1 cellular context compared by ENCODE assay signal in the genomic region with DNA sequence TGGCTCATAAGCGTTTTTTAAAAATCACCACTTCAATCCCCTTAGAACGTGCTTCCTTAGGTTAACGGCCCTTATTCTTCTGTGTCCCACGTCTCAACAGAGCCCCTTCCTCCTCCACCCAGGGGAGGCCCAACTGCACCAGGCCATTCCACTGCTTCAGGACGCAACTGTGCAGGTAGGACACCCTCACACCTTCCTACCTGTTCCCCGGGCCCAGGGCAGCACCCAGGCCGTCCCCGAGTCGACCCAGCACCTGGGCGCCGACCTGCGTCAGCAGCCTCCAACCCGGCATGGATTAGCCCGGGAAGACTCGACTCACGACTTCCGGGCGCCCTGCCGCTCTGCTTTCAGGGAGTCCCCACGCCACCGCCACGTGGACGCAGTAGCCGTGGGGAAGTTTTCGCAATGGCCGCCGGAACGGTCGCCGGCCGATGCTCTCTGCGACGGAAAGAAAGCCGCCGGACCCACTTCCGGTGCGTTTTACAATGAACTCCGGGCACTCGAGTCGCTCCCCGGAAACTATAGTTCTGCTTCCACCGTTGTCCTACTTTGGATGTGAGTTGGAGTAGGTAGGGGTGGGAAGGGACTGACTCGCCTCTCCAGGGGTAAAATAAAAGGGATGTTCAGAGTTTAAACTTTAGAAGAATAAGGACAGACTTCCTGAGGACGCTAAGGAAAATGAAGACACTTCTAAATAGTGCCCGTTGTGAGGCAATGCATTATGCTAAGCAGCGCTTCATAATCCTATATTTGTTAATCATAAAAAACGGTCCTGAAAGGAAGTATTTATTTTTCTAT.
TF ChIP-seq lines count a peak whose summit lies in the region.

A gene (minus strand): TSS at position 442 of the 798 bp plus-strand sequence. CDS start 150 bp downstream, at position 292.

TF ChIP-seq in HepG2, 621 proteins besides CTCF, POLR2A, EP300 and RAD21 (continued from another document and continues in another):
- TF ChIP-seq JUNB (CRISPR knock-in tag; IDR thresholded peaks at IDR 0.05; ENCODE audit: borderline replicate concordance), result peak; percentile 51; the same call in 1 of the 2 replicates
- TF ChIP-seq RAD51 (IDR thresholded peaks at IDR 0.05; ENCODE audit: borderline replicate concordance), result no peak
- peak; percentile 92; the same call in 1 of the 2 replicates for TF ChIP-seq RFXAP (CRISPR knock-in tag; IDR thresholded peaks at IDR 0.05; ENCODE audit: borderline replicate concordance)
- TF ChIP-seq MTF1 (CRISPR knock-in tag; IDR thresholded peaks at IDR 0.05), result peak; percentile 80; the same call in 1 of the 2 replicates
- TF ChIP-seq GATAD1 (CRISPR knock-in tag; IDR thresholded peaks at IDR 0.05), result peak; percentile 98
- TF ChIP-seq, protein P1, sequence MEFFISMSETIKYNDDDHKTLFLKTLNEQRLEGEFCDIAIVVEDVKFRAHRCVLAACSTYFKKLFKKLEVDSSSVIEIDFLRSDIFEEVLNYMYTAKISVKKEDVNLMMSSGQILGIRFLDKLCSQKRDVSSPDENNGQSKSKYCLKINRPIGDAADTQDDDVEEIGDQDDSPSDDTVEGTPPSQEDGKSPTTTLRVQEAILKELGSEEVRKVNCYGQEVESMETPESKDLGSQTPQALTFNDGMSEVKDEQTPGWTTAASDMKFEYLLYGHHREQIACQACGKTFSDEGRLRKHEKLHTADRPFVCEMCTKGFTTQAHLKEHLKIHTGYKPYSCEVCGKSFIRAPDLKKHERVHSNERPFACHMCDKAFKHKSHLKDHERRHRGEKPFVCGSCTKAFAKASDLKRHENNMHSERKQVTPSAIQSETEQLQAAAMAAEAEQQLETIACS (CRISPR knock-in tag; IDR thresholded peaks at IDR 0.05), result peak; percentile 61; the same call in 1 of the 2 replicates
- TF ChIP-seq, protein P2, sequence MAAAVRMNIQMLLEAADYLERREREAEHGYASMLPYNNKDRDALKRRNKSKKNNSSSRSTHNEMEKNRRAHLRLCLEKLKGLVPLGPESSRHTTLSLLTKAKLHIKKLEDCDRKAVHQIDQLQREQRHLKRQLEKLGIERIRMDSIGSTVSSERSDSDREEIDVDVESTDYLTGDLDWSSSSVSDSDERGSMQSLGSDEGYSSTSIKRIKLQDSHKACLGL (CRISPR knock-in tag; IDR thresholded peaks at IDR 0.05), result peak; percentile 100
- TF ChIP-seq, protein P3, sequence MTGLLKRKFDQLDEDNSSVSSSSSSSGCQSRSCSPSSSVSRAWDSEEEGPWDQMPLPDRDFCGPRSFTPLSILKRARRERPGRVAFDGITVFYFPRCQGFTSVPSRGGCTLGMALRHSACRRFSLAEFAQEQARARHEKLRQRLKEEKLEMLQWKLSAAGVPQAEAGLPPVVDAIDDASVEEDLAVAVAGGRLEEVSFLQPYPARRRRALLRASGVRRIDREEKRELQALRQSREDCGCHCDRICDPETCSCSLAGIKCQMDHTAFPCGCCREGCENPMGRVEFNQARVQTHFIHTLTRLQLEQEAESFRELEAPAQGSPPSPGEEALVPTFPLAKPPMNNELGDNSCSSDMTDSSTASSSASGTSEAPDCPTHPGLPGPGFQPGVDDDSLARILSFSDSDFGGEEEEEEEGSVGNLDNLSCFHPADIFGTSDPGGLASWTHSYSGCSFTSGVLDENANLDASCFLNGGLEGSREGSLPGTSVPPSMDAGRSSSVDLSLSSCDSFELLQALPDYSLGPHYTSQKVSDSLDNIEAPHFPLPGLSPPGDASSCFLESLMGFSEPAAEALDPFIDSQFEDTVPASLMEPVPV (CRISPR knock-in tag; IDR thresholded peaks at IDR 0.05), result peak; percentile 99
- no peak for TF ChIP-seq SRSF4 (IDR thresholded peaks at IDR 0.05; ENCODE audit: low read depth, low read length, poor library complexity, severe bottlenecking)
- TF ChIP-seq, protein P4, sequence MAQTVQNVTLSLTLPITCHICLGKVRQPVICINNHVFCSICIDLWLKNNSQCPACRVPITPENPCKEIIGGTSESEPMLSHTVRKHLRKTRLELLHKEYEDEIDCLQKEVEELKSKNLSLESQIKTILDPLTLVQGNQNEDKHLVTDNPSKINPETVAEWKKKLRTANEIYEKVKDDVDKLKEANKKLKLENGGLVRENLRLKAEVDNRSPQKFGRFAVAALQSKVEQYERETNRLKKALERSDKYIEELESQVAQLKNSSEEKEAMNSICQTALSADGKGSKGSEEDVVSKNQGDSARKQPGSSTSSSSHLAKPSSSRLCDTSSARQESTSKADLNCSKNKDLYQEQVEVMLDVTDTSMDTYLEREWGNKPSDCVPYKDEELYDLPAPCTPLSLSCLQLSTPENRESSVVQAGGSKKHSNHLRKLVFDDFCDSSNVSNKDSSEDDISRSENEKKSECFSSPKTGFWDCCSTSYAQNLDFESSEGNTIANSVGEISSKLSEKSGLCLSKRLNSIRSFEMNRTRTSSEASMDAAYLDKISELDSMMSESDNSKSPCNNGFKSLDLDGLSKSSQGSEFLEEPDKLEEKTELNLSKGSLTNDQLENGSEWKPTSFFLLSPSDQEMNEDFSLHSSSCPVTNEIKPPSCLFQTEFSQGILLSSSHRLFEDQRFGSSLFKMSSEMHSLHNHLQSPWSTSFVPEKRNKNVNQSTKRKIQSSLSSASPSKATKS (CRISPR knock-in tag; IDR thresholded peaks at IDR 0.05), result no peak
- peak; percentile 57; the same call in 1 of the 2 replicates for TF ChIP-seq JDP2 (CRISPR knock-in tag; IDR thresholded peaks at IDR 0.05; ENCODE audit: borderline replicate concordance)
- TF ChIP-seq SMAD9 (CRISPR knock-in tag; IDR thresholded peaks at IDR 0.05), result peak; percentile 96
- TF ChIP-seq, protein P5, sequence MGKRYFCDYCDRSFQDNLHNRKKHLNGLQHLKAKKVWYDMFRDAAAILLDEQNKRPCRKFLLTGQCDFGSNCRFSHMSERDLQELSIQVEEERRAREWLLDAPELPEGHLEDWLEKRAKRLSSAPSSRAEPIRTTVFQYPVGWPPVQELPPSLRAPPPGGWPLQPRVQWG (CRISPR knock-in tag; IDR thresholded peaks at IDR 0.05; ENCODE audit: borderline replicate concordance, low read depth), result no peak
- TF ChIP-seq NR1H2 (CRISPR knock-in tag; IDR thresholded peaks at IDR 0.05; ENCODE audit: borderline replicate concordance, low read depth), result peak; percentile 98
- peak; percentile 69; the same call in 1 of the 2 replicates for TF ChIP-seq CBX2 (IDR thresholded peaks at IDR 0.05; ENCODE audit: low read depth, low read length)
- no peak for TF ChIP-seq CBX2 (CRISPR knock-in tag; IDR thresholded peaks at IDR 0.05; ENCODE audit: low read depth)
- TF ChIP-seq ZNF33B (CRISPR knock-in tag; IDR thresholded peaks at IDR 0.05), result peak; percentile 95; the same call in 1 of the 2 replicates
- TF ChIP-seq RBM39 (IDR thresholded peaks at IDR 0.05; ENCODE audit: low read depth, low read length, poor library complexity, severe bottlenecking), result peak; percentile 92
- TF ChIP-seq ZNF792 (CRISPR knock-in tag; IDR thresholded peaks at IDR 0.05), result peak; percentile 97
- TF ChIP-seq PRPF4 (IDR thresholded peaks at IDR 0.05; ENCODE audit: low read depth, low read length, poor library complexity, severe bottlenecking), result no peak
- TF ChIP-seq, protein P6, sequence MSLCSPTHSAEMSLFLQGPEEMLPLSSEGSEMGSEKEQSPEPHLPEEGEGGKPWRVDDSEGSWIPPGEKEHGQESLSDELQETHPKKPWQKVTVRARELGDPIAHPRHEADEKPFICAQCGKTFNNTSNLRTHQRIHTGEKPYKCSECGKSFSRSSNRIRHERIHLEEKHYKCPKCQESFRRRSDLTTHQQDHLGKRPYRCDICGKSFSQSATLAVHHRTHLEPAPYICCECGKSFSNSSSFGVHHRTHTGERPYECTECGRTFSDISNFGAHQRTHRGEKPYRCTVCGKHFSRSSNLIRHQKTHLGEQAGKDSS (CRISPR knock-in tag; IDR thresholded peaks at IDR 0.05; ENCODE audit: borderline replicate concordance, low read depth), result peak; percentile 74; the same call in 1 of the 2 replicates
- TF ChIP-seq, protein P7, sequence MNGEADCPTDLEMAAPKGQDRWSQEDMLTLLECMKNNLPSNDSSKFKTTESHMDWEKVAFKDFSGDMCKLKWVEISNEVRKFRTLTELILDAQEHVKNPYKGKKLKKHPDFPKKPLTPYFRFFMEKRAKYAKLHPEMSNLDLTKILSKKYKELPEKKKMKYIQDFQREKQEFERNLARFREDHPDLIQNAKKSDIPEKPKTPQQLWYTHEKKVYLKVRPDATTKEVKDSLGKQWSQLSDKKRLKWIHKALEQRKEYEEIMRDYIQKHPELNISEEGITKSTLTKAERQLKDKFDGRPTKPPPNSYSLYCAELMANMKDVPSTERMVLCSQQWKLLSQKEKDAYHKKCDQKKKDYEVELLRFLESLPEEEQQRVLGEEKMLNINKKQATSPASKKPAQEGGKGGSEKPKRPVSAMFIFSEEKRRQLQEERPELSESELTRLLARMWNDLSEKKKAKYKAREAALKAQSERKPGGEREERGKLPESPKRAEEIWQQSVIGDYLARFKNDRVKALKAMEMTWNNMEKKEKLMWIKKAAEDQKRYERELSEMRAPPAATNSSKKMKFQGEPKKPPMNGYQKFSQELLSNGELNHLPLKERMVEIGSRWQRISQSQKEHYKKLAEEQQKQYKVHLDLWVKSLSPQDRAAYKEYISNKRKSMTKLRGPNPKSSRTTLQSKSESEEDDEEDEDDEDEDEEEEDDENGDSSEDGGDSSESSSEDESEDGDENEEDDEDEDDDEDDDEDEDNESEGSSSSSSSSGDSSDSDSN (CRISPR knock-in tag; IDR thresholded peaks at IDR 0.05), result peak; percentile 87
- peak; percentile 97 for TF ChIP-seq MXD4 (CRISPR knock-in tag; IDR thresholded peaks at IDR 0.05)
- TF ChIP-seq KLF11 (CRISPR knock-in tag; IDR thresholded peaks at IDR 0.05), result peak; percentile 60; the same call in 1 of the 2 replicates
- no peak for TF ChIP-seq ZNF652 (CRISPR knock-in tag; IDR thresholded peaks at IDR 0.05; ENCODE audit: borderline replicate concordance, low read depth)
- no peak for TF ChIP-seq ZNF775 (CRISPR knock-in tag; IDR thresholded peaks at IDR 0.05; ENCODE audit: borderline replicate concordance)
- TF ChIP-seq, protein P8, sequence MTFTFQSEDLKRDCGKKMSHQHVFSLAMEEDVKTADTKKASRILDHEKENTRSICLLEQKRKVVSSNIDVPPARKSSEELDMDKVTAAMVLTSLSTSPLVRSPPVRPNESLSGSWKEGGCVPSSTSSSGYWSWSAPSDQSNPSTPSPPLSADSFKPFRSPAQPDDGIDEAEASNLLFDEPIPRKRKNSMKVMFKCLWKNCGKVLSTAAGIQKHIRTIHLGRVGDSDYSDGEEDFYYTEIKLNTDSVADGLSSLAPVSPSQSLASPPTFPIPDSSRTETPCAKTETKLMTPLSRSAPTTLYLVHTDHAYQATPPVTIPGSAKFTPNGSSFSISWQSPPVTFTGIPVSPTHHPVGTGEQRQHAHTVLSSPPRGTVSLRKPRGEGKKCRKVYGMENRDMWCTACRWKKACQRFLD (CRISPR knock-in tag; IDR thresholded peaks at IDR 0.05; ENCODE audit: borderline replicate concordance), result peak; percentile 95; the same call in 1 of the 2 replicates
- no peak for TF ChIP-seq CHD4 (IDR thresholded peaks at IDR 0.05; ENCODE audit: borderline replicate concordance, low read length)
- TF ChIP-seq JARID2 (CRISPR knock-in tag; IDR thresholded peaks at IDR 0.05; ENCODE audit: insufficient replicate concordance), result peak; percentile 39
- peak; percentile 75 for TF ChIP-seq RARA (CRISPR knock-in tag; IDR thresholded peaks at IDR 0.05)
- TF ChIP-seq, protein P9, sequence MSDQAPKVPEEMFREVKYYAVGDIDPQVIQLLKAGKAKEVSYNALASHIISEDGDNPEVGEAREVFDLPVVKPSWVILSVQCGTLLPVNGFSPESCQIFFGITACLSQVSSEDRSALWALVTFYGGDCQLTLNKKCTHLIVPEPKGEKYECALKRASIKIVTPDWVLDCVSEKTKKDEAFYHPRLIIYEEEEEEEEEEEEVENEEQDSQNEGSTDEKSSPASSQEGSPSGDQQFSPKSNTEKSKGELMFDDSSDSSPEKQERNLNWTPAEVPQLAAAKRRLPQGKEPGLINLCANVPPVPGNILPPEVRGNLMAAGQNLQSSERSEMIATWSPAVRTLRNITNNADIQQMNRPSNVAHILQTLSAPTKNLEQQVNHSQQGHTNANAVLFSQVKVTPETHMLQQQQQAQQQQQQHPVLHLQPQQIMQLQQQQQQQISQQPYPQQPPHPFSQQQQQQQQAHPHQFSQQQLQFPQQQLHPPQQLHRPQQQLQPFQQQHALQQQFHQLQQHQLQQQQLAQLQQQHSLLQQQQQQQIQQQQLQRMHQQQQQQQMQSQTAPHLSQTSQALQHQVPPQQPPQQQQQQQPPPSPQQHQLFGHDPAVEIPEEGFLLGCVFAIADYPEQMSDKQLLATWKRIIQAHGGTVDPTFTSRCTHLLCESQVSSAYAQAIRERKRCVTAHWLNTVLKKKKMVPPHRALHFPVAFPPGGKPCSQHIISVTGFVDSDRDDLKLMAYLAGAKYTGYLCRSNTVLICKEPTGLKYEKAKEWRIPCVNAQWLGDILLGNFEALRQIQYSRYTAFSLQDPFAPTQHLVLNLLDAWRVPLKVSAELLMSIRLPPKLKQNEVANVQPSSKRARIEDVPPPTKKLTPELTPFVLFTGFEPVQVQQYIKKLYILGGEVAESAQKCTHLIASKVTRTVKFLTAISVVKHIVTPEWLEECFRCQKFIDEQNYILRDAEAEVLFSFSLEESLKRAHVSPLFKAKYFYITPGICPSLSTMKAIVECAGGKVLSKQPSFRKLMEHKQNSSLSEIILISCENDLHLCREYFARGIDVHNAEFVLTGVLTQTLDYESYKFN (CRISPR knock-in tag; conservative IDR thresholded peaks at IDR 0.05), result peak; percentile 44; the same call in 1 of the 2 replicates
- TF ChIP-seq, protein P10, sequence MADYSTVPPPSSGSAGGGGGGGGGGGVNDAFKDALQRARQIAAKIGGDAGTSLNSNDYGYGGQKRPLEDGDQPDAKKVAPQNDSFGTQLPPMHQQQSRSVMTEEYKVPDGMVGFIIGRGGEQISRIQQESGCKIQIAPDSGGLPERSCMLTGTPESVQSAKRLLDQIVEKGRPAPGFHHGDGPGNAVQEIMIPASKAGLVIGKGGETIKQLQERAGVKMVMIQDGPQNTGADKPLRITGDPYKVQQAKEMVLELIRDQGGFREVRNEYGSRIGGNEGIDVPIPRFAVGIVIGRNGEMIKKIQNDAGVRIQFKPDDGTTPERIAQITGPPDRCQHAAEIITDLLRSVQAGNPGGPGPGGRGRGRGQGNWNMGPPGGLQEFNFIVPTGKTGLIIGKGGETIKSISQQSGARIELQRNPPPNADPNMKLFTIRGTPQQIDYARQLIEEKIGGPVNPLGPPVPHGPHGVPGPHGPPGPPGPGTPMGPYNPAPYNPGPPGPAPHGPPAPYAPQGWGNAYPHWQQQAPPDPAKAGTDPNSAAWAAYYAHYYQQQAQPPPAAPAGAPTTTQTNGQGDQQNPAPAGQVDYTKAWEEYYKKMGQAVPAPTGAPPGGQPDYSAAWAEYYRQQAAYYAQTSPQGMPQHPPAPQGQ (CRISPR knock-in tag; IDR thresholded peaks at IDR 0.05; ENCODE audit: borderline replicate concordance), result no peak
- peak; percentile 54; the same call in 1 of the 2 replicates for TF ChIP-seq NFIC (IDR thresholded peaks at IDR 0.05; ENCODE audit: low read length)
- TF ChIP-seq MTA1 (CRISPR knock-in tag; IDR thresholded peaks at IDR 0.05; ENCODE audit: borderline replicate concordance), result peak; percentile 89
- TF ChIP-seq, protein P11, sequence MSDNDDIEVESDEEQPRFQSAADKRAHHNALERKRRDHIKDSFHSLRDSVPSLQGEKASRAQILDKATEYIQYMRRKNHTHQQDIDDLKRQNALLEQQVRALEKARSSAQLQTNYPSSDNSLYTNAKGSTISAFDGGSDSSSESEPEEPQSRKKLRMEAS (IDR thresholded peaks at IDR 0.05), result peak; percentile 100
- TF ChIP-seq ZFY (CRISPR knock-in tag; IDR thresholded peaks at IDR 0.05), result peak; percentile 97
- TF ChIP-seq ELF3 (CRISPR knock-in tag; IDR thresholded peaks at IDR 0.05), result peak; percentile 87
- TF ChIP-seq ARNTL (CRISPR knock-in tag; IDR thresholded peaks at IDR 0.05), result peak; percentile 57; the same call in 1 of the 2 replicates
- no peak for TF ChIP-seq RCOR2 (CRISPR knock-in tag; IDR thresholded peaks at IDR 0.05)
- TF ChIP-seq NFE2 (CRISPR knock-in tag; IDR thresholded peaks at IDR 0.05), result no peak
- peak; percentile 62; the same call in 1 of the 2 replicates for TF ChIP-seq MYNN (CRISPR knock-in tag; IDR thresholded peaks at IDR 0.05; ENCODE audit: low read depth)
- TF ChIP-seq PLRG1 (conservative IDR thresholded peaks at IDR 0.05), result no peak
- TF ChIP-seq MYC (CRISPR knock-in tag; IDR thresholded peaks at IDR 0.05; ENCODE audit: borderline replicate concordance), result peak; percentile 100
